ENCODE assay signal across 34 cellular contexts in the genomic region with DNA sequence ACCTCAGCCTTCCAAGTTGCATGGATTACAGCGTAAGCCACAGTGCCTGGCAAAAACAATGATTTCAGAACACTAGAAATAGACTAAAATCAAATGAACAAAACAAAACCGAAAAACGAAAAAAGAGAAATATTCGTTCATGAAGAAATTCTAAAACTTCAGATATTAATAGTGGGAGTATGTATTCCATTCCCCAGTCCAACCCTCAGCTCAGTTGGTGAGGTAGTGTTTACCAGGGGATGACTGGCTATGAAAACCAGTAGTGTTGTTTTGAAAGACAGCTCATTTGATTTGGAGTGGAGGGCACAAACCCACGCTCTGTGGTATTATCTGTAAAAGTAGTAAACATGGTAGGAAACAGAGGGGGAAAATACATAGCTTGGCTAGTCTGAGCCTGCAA.
"Had no signal": no experiment of that assay in that cellular context is flagged by ENCODE, and none has a peak within 500 bp of the region (broad histone marks: within the 10 kb centered on the region; RNA-seq: fewer than 3 reads in every experiment).

No MANE protein-coding gene starts in this region.

- DNase-seq: activated B cell treated with CpG ODN at 0.5 μM for 24 hours; activated CD4-positive, alpha-beta T cell treated with anti-CD3 and anti-CD28 coated beads for 48 hours; activated CD4-positive, alpha-beta T cell treated with anti-CD3 and anti-CD28 coated beads, Interleukin-2, amount 50 U/mL, for 4 hours; activated CD4-positive, CD25-positive, alpha-beta regulatory T cell treated with anti-CD3 and anti-CD28 coated beads, Interleukin-2, amount 50 U/mL, for 72 hours; activated CD8-positive, alpha-beta memory T cell treated with anti-CD3 and anti-CD28 coated beads, Interleukin-2, amount 50 U/mL, for 4 hours; activated gamma-delta T cell; activated naive CD4-positive, alpha-beta T cell treated with Interleukin-2 at 50 U/mL for 16 hours; activated naive CD8-positive, alpha-beta T cell treated with anti-CD3 and anti-CD28 coated beads, Interleukin-2, amount 10 ng/mL, durations not matched to agents 7 days and 5 days; activated T-cell treated with anti-CD3 and anti-CD28 coated beads for 4 hours; activated T-cell treated with anti-CD3 and anti-CD28 coated beads, Interleukin-2, amount 50 U/mL, for 48 hours; amygdala; colonic mucosa; Kasumi-1; MG63; MV-4-11; NCI-H1092; NCI-H1436 treated with DMSO at 0.1 percent for 48 hours; NCI-H1694 treated with DMSO at 0.1 percent for 48 hours; NCI-H2029; NCI-H345; NCI-H524 treated with DMSO at 0.1 percent for 48 hours; NK-92 treated with Interleukin-12 subunit alpha and Interleukin-12 subunit beta, amount 100 ng/mL, for 24 hours; OCI-M1; Right ventricle myocardium superior; SW 1271; T-helper 1 cell; T-helper 2 cell; T-helper 9 cell had no signal

- H3K27ac Mint-ChIP-seq: activated B cell treated with CpG ODN at 0.5 μM for 24 hours; activated naive CD4-positive, alpha-beta T cell treated with anti-CD3 and anti-CD28 coated beads, Interleukin-2, amount 50 U/mL, for 24 hours; activated naive CD8-positive, alpha-beta T cell treated with anti-CD3 and anti-CD28 coated beads, Interleukin-2, amount 10 ng/mL, durations not matched to agents 7 days and 5 days; activated T-helper 2 cell treated with anti-CD3 and anti-CD28 coated beads, Interferon-gamma antibody, Interleukin-2, Interleukin-4, amounts not matched to agents 10 μg/mL and 5 μg/mL and 100 μg/mL, durations not matched to agents 14 hours and 24 hours and 36 hours had no signal

- H3K9me3 Mint-ChIP-seq: activated B cell treated with CpG ODN at 0.5 μM for 24 hours; activated naive CD4-positive, alpha-beta T cell treated with anti-CD3 and anti-CD28 coated beads, Interleukin-2, amount 50 U/mL, for 24 hours; activated T-helper 2 cell treated with anti-CD3 and anti-CD28 coated beads, Interferon-gamma antibody, Interleukin-2, Interleukin-4, amounts not matched to agents 10 μg/mL and 5 μg/mL and 100 μg/mL, durations not matched to agents 14 hours and 24 hours and 36 hours; central memory CD8-positive, alpha-beta T cell had no signal

- H3K27ac ChIP-seq: ascending aorta, cardiac muscle cell, colonic mucosa, VCaP had no signal

- H3K4me1 Mint-ChIP-seq: activated B cell treated with CpG ODN at 0.5 μM for 24 hours; central memory CD8-positive, alpha-beta T cell had no signal

- H3K27me3 ChIP-seq: ascending aorta, colonic mucosa, MG63 had no signal

- H3K27me3 Mint-ChIP-seq: activated naive CD4-positive, alpha-beta T cell treated with anti-CD3 and anti-CD28 coated beads, Interleukin-2, amount 50 U/mL, for 24 hours; activated naive CD8-positive, alpha-beta T cell treated with anti-CD3 and anti-CD28 coated beads, Interleukin-2, amount 10 ng/mL, durations not matched to agents 7 days and 5 days had no signal

- H3K36me3 ChIP-seq: ascending aorta, cardiac muscle cell, colonic mucosa, MG63 had no signal

- H3K4me3 Mint-ChIP-seq: activated B cell treated with CpG ODN at 0.5 μM for 24 hours; activated naive CD4-positive, alpha-beta T cell treated with anti-CD3 and anti-CD28 coated beads, Interleukin-2, amount 50 U/mL, for 24 hours; activated naive CD8-positive, alpha-beta T cell treated with anti-CD3 and anti-CD28 coated beads, Interleukin-2, amount 10 ng/mL, durations not matched to agents 7 days and 5 days; central memory CD8-positive, alpha-beta T cell had no signal

- H3K4me3 ChIP-seq: ascending aorta, cardiac muscle cell, colonic mucosa, MG63 had no signal

- H3K4me1 ChIP-seq: ascending aorta, colonic mucosa had no signal

- H3K9me3 ChIP-seq: ascending aorta, colonic mucosa, MG63 had no signal

- H3K36me3 Mint-ChIP-seq: activated naive CD4-positive, alpha-beta T cell treated with anti-CD3 and anti-CD28 coated beads, Interleukin-2, amount 50 U/mL, for 24 hours had no signal
